ENCODE assay signal across 1 cellular context in genomic region chr19:35828694-35829301, GRCh38.
TF ChIP-seq lines count a peak whose summit lies in the region.

No MANE protein-coding gene starts in this region.

TF ChIP-seq in HepG2, 621 proteins besides CTCF, POLR2A, EP300 and RAD21 (continued from another document and continues in another):
- peak; percentile 65 for TF ChIP-seq ZMYM4 (CRISPR knock-in tag; IDR thresholded peaks at IDR 0.05)
- peak; percentile 63 for TF ChIP-seq PITX1 (CRISPR knock-in tag; IDR thresholded peaks at IDR 0.05)
- TF ChIP-seq AKAP8 (CRISPR knock-in tag; IDR thresholded peaks at IDR 0.05) = 0 out of 2 replicates have a peak, but pooled peaks have one; percentile 34
- no peak for TF ChIP-seq AGO2 (optimal IDR thresholded peaks at IDR 0.05; ENCODE audit: low read depth, low read length)
- TF ChIP-seq DMAP1 (CRISPR knock-in tag; IDR thresholded peaks at IDR 0.05) = no peak
- TF ChIP-seq CEBPZ (IDR thresholded peaks at IDR 0.05; ENCODE audit: low read length) = no peak
- TF ChIP-seq BCL3 (CRISPR knock-in tag; IDR thresholded peaks at IDR 0.05) = peak; percentile 85; the same call in 1 of the 2 replicates
- TF ChIP-seq ZNF251 (CRISPR knock-in tag; IDR thresholded peaks at IDR 0.05) = peak; percentile 92; the same call in 1 of the 2 replicates
- no peak for TF ChIP-seq ZNF775 (CRISPR knock-in tag; IDR thresholded peaks at IDR 0.05; ENCODE audit: borderline replicate concordance)
- TF ChIP-seq POLR2G (IDR thresholded peaks at IDR 0.05; ENCODE audit: low read depth, low read length) = no peak
- TF ChIP-seq NFE2 (CRISPR knock-in tag; IDR thresholded peaks at IDR 0.05) = peak; percentile 45; the same call in 1 of the 2 replicates
- peak; percentile 72; the same call in 1 of the 2 replicates for TF ChIP-seq ZNF563 (CRISPR knock-in tag; IDR thresholded peaks at IDR 0.05)
- TF ChIP-seq RCOR2 (CRISPR knock-in tag; IDR thresholded peaks at IDR 0.05) = no peak
- TF ChIP-seq ZNF878 (CRISPR knock-in tag; IDR thresholded peaks at IDR 0.05) = peak; percentile 64; the same call in 1 of the 2 replicates
- TF ChIP-seq PCBP1 (IDR thresholded peaks at IDR 0.05; ENCODE audit: borderline replicate concordance, low read depth, low read length) = no peak
- TF ChIP-seq ZBTB20 (CRISPR knock-in tag; IDR thresholded peaks at IDR 0.05; ENCODE audit: borderline replicate concordance, low read depth) = peak; percentile 96; the same call in 1 of the 2 replicates
- TF ChIP-seq ZBTB42 (CRISPR knock-in tag; IDR thresholded peaks at IDR 0.05) = no peak
- TF ChIP-seq ZNF44 (CRISPR knock-in tag; IDR thresholded peaks at IDR 0.05) = peak; percentile 85; the same call in 1 of the 2 replicates
- no peak for TF ChIP-seq HNRNPLL (IDR thresholded peaks at IDR 0.05; ENCODE audit: low read depth, low read length, poor library complexity, severe bottlenecking)
- TF ChIP-seq ZHX2 (IDR thresholded peaks at IDR 0.05; ENCODE audit: low read depth) = no peak
- 0 out of 2 replicates have a peak, but pooled peaks have one; percentile 55 for TF ChIP-seq ZHX2 (CRISPR knock-in tag; IDR thresholded peaks at IDR 0.05; ENCODE audit: borderline replicate concordance)
- peak; percentile 67; the same call in 1 of the 2 replicates for TF ChIP-seq TRAFD1 (CRISPR knock-in tag; IDR thresholded peaks at IDR 0.05; ENCODE audit: borderline replicate concordance)
- no peak for TF ChIP-seq ZSCAN29 (CRISPR knock-in tag; conservative IDR thresholded peaks at IDR 0.05)
- peak; percentile 92 for TF ChIP-seq IRF9 (CRISPR knock-in tag; IDR thresholded peaks at IDR 0.05; ENCODE audit: borderline replicate concordance)
- no peak for TF ChIP-seq TP53 (CRISPR knock-in tag; conservative IDR thresholded peaks at IDR 0.05)
- peak; percentile 82 for TF ChIP-seq ZNF274 (CRISPR knock-in tag; IDR thresholded peaks at IDR 0.05)
- 0 out of 2 replicates have a peak, but pooled peaks have one; percentile 42 for TF ChIP-seq ZNF543 (CRISPR knock-in tag; IDR thresholded peaks at IDR 0.05)
- TF ChIP-seq ZNF788 (CRISPR knock-in tag; IDR thresholded peaks at IDR 0.05; ENCODE audit: borderline replicate concordance) = peak; percentile 62; the same call in 1 of the 2 replicates
- peak; percentile 33; the same call in 1 of the 2 replicates for TF ChIP-seq ZFY (CRISPR knock-in tag; IDR thresholded peaks at IDR 0.05)
- TF ChIP-seq ZNF691 (CRISPR knock-in tag; IDR thresholded peaks at IDR 0.05; ENCODE audit: borderline replicate concordance, low read depth) = 0 out of 2 replicates have a peak, but pooled peaks have one; percentile 69
- 0 out of 2 replicates have a peak, but pooled peaks have one; percentile 73 for TF ChIP-seq SAFB2 (CRISPR knock-in tag; IDR thresholded peaks at IDR 0.05; ENCODE audit: borderline replicate concordance, low read depth)
- TF ChIP-seq RNF219 (CRISPR knock-in tag; IDR thresholded peaks at IDR 0.05) = 0 out of 2 replicates have a peak, but pooled peaks have one; percentile 54
- TF ChIP-seq ZNF646 (CRISPR knock-in tag; IDR thresholded peaks at IDR 0.05) = no peak
- TF ChIP-seq ZNF24 (IDR thresholded peaks at IDR 0.05) = no peak
